Comparison of ENCODE assay signal across 8 cellular contexts in the genomic region with DNA sequence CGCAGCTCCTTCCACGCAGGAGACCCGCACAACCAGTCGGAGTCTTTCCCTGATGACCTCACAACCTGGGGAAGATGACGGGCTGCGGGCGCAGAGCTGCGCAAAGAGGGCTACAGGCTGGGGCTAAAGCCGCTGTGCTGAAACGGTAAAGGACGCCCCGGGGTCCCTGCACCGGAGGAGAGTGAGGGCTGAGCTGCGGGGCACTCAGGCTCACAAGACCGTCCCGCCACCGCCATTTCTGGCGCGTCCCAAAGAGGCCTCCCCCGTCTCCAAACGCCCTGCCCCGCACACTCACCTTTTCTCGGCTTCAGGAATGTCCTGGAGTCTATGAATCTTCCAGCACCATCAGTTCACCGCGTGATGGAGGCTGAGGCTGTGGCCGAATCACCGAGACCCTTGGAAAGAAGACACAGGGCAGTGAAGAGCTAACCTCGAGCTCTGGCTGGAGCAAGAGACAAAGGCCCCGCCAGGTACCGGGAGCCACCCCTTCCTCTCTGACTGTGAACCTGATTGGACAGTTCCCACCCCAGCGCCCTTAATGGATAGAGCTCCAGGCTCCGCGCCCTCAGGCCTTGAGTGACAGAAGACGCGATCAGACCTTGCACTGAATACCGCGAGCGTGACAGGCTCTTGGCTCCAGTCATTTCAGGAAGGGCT. TPM values are rescaled to one million over a fixed set of nuclear protein-coding genes. Genes with fewer than 3 reads are reported as not detected.
DNase-seq lines count a peak whose midpoint lies in the region; ATAC-seq and TF ChIP-seq lines count a peak whose summit lies in the region.

No MANE protein-coding gene starts in this region.

- H3K27me3 Mint-ChIP-seq in activated T-helper 17 cell treated with anti-CD3 and anti-CD28 coated beads, Interleukin-2, amount 50 U/mL, for 72 hours = peaks cover 7% of the 10 kb centered on the region

- H3K9me3 ChIP-seq in spleen = peaks cover 0 to 66% (median 33%) of the 10 kb centered on the region in 8 donors

- intact Hi-C loops in spleen (cut with DNase I; ENCODE audit: low total_unique reads) = loop anchor here (10.0 kb wide), 1 partner anchor 259 kb away; no protein-coding TSS in a partner anchor

- H3K4me1 ChIP-seq in spleen = peaks cover 0 to 11% (median 5%) of the 10 kb centered on the region in 6 donors

- in situ Hi-C loops in G401 (cut with HindIII; ENCODE audit: low sequenced_read_pairs) = no loop called here
- in situ Hi-C loops in ACHN (cut with HindIII; ENCODE audit: low pct_ligation_motif_present, low pct_unique_long_range_greater_than_20kb, low sequenced_read_pairs) = no loop called here

- TF ChIP-seq POLR2A in spleen (IDR thresholded peaks at IDR 0.05) = no peak

- ATAC-seq in activated T-helper 17 cell treated with anti-CD3 and anti-CD28 coated beads, Interleukin-2, amount 50 U/mL, for 72 hours (replicated peaks) = peak; percentile 99
- ATAC-seq in GM19324 (IDR thresholded peaks at IDR 0.05; ENCODE audit: low FRiP score, unreplicated experiment) = no peak
- no peak for ATAC-seq in HG03175 (IDR thresholded peaks at IDR 0.05; ENCODE audit: unreplicated experiment)

- no peaks in the 10 kb centered on the region for H3K36me3 ChIP-seq in spleen

- H3K4me1 Mint-ChIP-seq in activated T-helper 17 cell treated with anti-CD3 and anti-CD28 coated beads, Interleukin-2, amount 50 U/mL, for 72 hours = no peaks in the 10 kb centered on the region

- peaks cover 3% of the 10 kb centered on the region for H3K9me3 Mint-ChIP-seq in activated T-helper 17 cell treated with anti-CD3 and anti-CD28 coated beads, Interleukin-2, amount 50 U/mL, for 72 hours

- WGBS in spleen, 5 donors = 2 to 5% (median 3%) methylated on average over 26 to 38 of the region's 38 CpGs

- peak overlapping the region; percentile 89 for H3K4me3 Mint-ChIP-seq in activated T-helper 17 cell treated with anti-CD3 and anti-CD28 coated beads, Interleukin-2, amount 50 U/mL, for 72 hours

- peak; percentile 94 for DNase-seq in G401 (ENCODE audit: low spot score)
- peak; percentile 81 for DNase-seq in NCI-H1092 (lab: John Stamatoyannopoulos, UW)
- peak; percentile 83 for DNase-seq in iPS DF 19.7 (ENCODE audit: low read depth, low spot score)
- peak; percentile 74 for DNase-seq in spleen
- no peak for DNase-seq in ACHN

- H3K27ac ChIP-seq in spleen = no peak overlapping the region

- H3K4me3 ChIP-seq in spleen = peak overlapping the region in 5 of 8 donors; percentile 16 to 61 (median 32)

- peak overlapping the region; percentile 67 for H3K27ac Mint-ChIP-seq in activated T-helper 17 cell treated with anti-CD3 and anti-CD28 coated beads, Interleukin-2, amount 50 U/mL, for 72 hours

- H3K36me3 Mint-ChIP-seq in activated T-helper 17 cell treated with anti-CD3 and anti-CD28 coated beads, Interleukin-2, amount 50 U/mL, for 72 hours (ENCODE audit: low read depth) = peaks cover 5% of the 10 kb centered on the region

- peaks cover 0 to 17% (median 0%) of the 10 kb centered on the region in 7 donors for H3K27me3 ChIP-seq in spleen (replicated peaks in 1 of 7)

- TF ChIP-seq CTCF in spleen (IDR thresholded peaks at IDR 0.05 in 8 of 11, conservative IDR thresholded peaks at IDR 0.05 in 3 of 11) = no peak

RNA-seq across cellular contexts. Expression of a gene that starts 41.8 kb away (rescaled TPM):
- total RNA-seq in G401 (2014; rRNA removed; shearing (Covaris generic)) = 11.8 and 27.3 TPM in 2 replicates
- 10 to 100 TPM in 1 of 2 donors, 1 to 10 TPM in 1; 6.2 to 15.5 TPM for total RNA-seq in activated T-helper 17 cell treated with anti-CD3 and anti-CD28 coated beads, Interleukin-2, amount 50 U/mL, for 72 hours
- total RNA-seq in spleen = 10 to 100 TPM; 14.4 to 45.0 (median 22.8) TPM
- 1 to 10 TPM; 6.9 to 9.4 (median 7.3) TPM for polyA plus RNA-seq in spleen
